ENCODE assay signal across 15 cellular contexts in genomic region chr17:76232342-76232741, GRCh38. TPM values are rescaled to one million over a fixed set of nuclear protein-coding genes. Genes with fewer than 3 reads are reported as not detected.
DNase-seq lines count a peak whose midpoint lies in the region; FAIRE-seq and TF ChIP-seq lines count a peak whose summit lies in the region.
"Had no signal": no experiment of that assay in that cellular context is flagged by ENCODE, and none has a peak within 500 bp of the region (broad histone marks: within the 10 kb centered on the region; RNA-seq: fewer than 3 reads in every experiment).

No MANE protein-coding gene starts in this region.

- in situ Hi-C loops in KBM-7 (cut with MboI; ENCODE audit: low pct_unique_long_range_greater_than_20kb, low sequenced_read_pairs) = no loop called here

- H3K4me3 ChIP-seq in foreskin fibroblast (ENCODE audit: low read depth in 1 of 2, low read length in 2 of 2) = no peak overlapping the region
- H3K4me3 ChIP-seq: prostate gland had no signal

- DNase-seq in AG20443 (ENCODE audit: low spot score) = peak; percentile 41
- peak; percentile 89 for DNase-seq in LHCN-M2 (ENCODE audit: low read depth)
- DNase-seq in amniotic epithelial cell (ENCODE audit: low read depth) = peak; percentile 85
- peak; percentile 92 to 94 for DNase-seq in foreskin fibroblast
- DNase-seq in NCI-H82 treated with DMSO at 0.1 percent for 48 hours (lab: John Stamatoyannopoulos, UW; ENCODE audit: unreplicated experiment) = no peak
- no peak for DNase-seq in KBM-7
- DNase-seq in RCC 7860 (ENCODE audit: low spot score) = no peak
- no peak for DNase-seq in NCI-H2107 (lab: John Stamatoyannopoulos, UW)
- DNase-seq: activated B cell treated with CpG ODN at 0.5 μM for 24 hours; activated naive CD4-positive, alpha-beta T cell treated with anti-CD3 and anti-CD28 coated beads, Interleukin-2, amount 50 U/mL, for 16 hours; CD4-positive, alpha-beta T cell; cerebellar nuclear complex; left ventricle myocardium superior; NCI-H226 had no signal

- no peak for FAIRE-seq in RCC 7860 (lab: Jason Lieb, UNC)

- TF ChIP-seq CTCF in foreskin fibroblast (IDR thresholded peaks at IDR 0.05; ENCODE audit: low read depth, low read length) = no peak

RNA-seq across cellular contexts. Expression of gene RNF157, which starts 8.0 kb away (rescaled TPM):
- 2.8 and 3.0 TPM in 2 replicates for total RNA-seq in LHCN-M2 (2014; rRNA removed)
- polyA plus RNA-seq in LHCN-M2 (2012) = 2.3 TPM

RNA-seq across cellular contexts. Expression of gene UBALD2, which starts 32.8 kb away (rescaled TPM):
- 8.7 and 9.0 TPM in 2 replicates for total RNA-seq in LHCN-M2 (2014; rRNA removed)
- 23.9 TPM for polyA plus RNA-seq in LHCN-M2 (2012)

Comparison
In these comparisons a context has a peak if more than half of its experiments do, and no peak if none do; other contexts are left out.
1. DNase-seq: peak in AG20443 (single experiment), LHCN-M2 (single experiment), amniotic epithelial cell (single experiment) and foreskin fibroblast (2 of 2); none in NCI-H82 treated with DMSO at 0.1 percent for 48 hours (single experiment), KBM-7 (single experiment), RCC 7860 (single experiment) and NCI-H2107 (single experiment).